ENCODE assay signal across 12 cellular contexts in genomic region chr5:176619569-176620332, GRCh38. TPM values are rescaled to one million over a fixed set of nuclear protein-coding genes. Genes with fewer than 3 reads are reported as not detected.
DNase-seq lines count a peak whose midpoint lies in the region; ATAC-seq lines count a peak whose summit lies in the region.
"Had no signal": no experiment of that assay in that cellular context is flagged by ENCODE, and none has a peak within 500 bp of the region (broad histone marks: within the 10 kb centered on the region; RNA-seq: fewer than 3 reads in every experiment).

No MANE protein-coding gene starts in this region.

- peak overlapping the region; percentile 1 to 99 for H3K23ac ChIP-seq in mesenchymal stem cell (ENCODE audit: low read length in 2 of 2)

- no peaks in the 10 kb centered on the region for H3K36me3 Mint-ChIP-seq in stimulated activated naive CD8-positive, alpha-beta T cell treated with anti-CD3 and anti-CD28 coated beads, Interleukin-15, Interleukin-2, amounts not matched to agents 100 ng/mL and 50 ng/mL, for 24 hours (ENCODE audit: low read depth)
- no peaks in the 10 kb centered on the region for H3K36me3 Mint-ChIP-seq in activated T-helper 17 cell treated with anti-CD3 and anti-CD28 coated beads, Interleukin-2, amount 50 U/mL, for 72 hours (ENCODE audit: low read depth)

- H3K27me3 Mint-ChIP-seq in stimulated activated naive CD8-positive, alpha-beta T cell treated with anti-CD3 and anti-CD28 coated beads, Interleukin-15, Interleukin-2, amounts not matched to agents 100 ng/mL and 50 ng/mL, for 24 hours, result peaks cover 79% of the 10 kb centered on the region
- H3K27me3 Mint-ChIP-seq in activated T-helper 17 cell treated with anti-CD3 and anti-CD28 coated beads, Interleukin-2, amount 50 U/mL, for 72 hours, result peaks cover 31% of the 10 kb centered on the region

- H2AK5ac ChIP-seq in mesenchymal stem cell (ENCODE audit: low read length, severe bottlenecking), result no peak overlapping the region

- peak overlapping the region; percentile 60 for H3K4me3 Mint-ChIP-seq in stimulated activated naive CD8-positive, alpha-beta T cell treated with anti-CD3 and anti-CD28 coated beads, Interleukin-15, Interleukin-2, amounts not matched to agents 100 ng/mL and 50 ng/mL, for 24 hours
- H3K4me3 Mint-ChIP-seq in activated T-helper 17 cell treated with anti-CD3 and anti-CD28 coated beads, Interleukin-2, amount 50 U/mL, for 72 hours, result peak overlapping the region; percentile 57

- H3K18ac ChIP-seq in mesenchymal stem cell (ENCODE audit: low read depth in 1 of 2, low read length in 2 of 2), result peak overlapping the region; percentile 1 to 71

- H3K9ac ChIP-seq in mesenchymal stem cell (ENCODE audit: low read length), result no peak overlapping the region

- H3K27ac ChIP-seq in mesenchymal stem cell (ENCODE audit: low read length, poor library complexity, severe bottlenecking), result no peak overlapping the region

- no peak for DNase-seq in stimulated activated naive CD8-positive, alpha-beta T cell treated with anti-CD3 and anti-CD28 coated beads, Interleukin-15, Interleukin-2, amounts not matched to agents 100 U/mL and 50 U/mL, for 24 hours
- DNase-seq in mesenchymal stem cell, result no peak
- no peak for DNase-seq in SW 1271 (lab: John Stamatoyannopoulos, UW)
- no peak for DNase-seq in NCI-H2196 (lab: John Stamatoyannopoulos, UW; ENCODE audit: unreplicated experiment)
- DNase-seq in globus pallidus (ENCODE audit: low spot score), result no peak
- DNase-seq: NCI-H2171 had no signal

- no peak overlapping the region for H2AFZ ChIP-seq in mesenchymal stem cell (ENCODE audit: low read depth, low read length)

- H4K91ac ChIP-seq in mesenchymal stem cell (ENCODE audit: low read length), result peak overlapping the region; percentile 83

- peak overlapping the region; percentile 29 for H2BK15ac ChIP-seq in mesenchymal stem cell (ENCODE audit: low read depth, poor library complexity, severe bottlenecking)

- H3K4me3 ChIP-seq in mesenchymal stem cell (ENCODE audit: insufficient read depth in 1 of 2, low read depth in 1 of 2, low read length in 2 of 2), result peak overlapping the region in 1 of 2 experiments; percentile 59

- peak overlapping the region; percentile 45 for H2BK120ac ChIP-seq in mesenchymal stem cell (ENCODE audit: low read depth, low read length)

- WGBS in mesenchymal stem cell, result 19% methylated on average over 50 of the region's 59 CpGs

- H2BK12ac ChIP-seq in mesenchymal stem cell (ENCODE audit: low read length in 2 of 2), result peak overlapping the region; percentile 0 to 47

- no peaks in the 10 kb centered on the region for H3K9me3 Mint-ChIP-seq in stimulated activated naive CD8-positive, alpha-beta T cell treated with anti-CD3 and anti-CD28 coated beads, Interleukin-15, Interleukin-2, amounts not matched to agents 100 ng/mL and 50 ng/mL, for 24 hours
- H3K9me3 Mint-ChIP-seq in activated T-helper 17 cell treated with anti-CD3 and anti-CD28 coated beads, Interleukin-2, amount 50 U/mL, for 72 hours, result no peaks in the 10 kb centered on the region

- H3K4ac ChIP-seq in mesenchymal stem cell (ENCODE audit: low read depth in 1 of 2, low read length in 2 of 2), result no peak overlapping the region

- peaks cover 46% of the 10 kb centered on the region for H3K4me1 ChIP-seq in mesenchymal stem cell (ENCODE audit: control insufficient read depth, insufficient read depth, low read depth, low read length)

- no peak for ATAC-seq in stimulated activated naive CD8-positive, alpha-beta T cell treated with anti-CD3 and anti-CD28 coated beads, Interleukin-15, Interleukin-2, amounts not matched to agents 100 U/mL and 50 U/mL, for 24 hours
- no peak for ATAC-seq in activated T-helper 17 cell treated with anti-CD3 and anti-CD28 coated beads, Interleukin-2, amount 50 U/mL, for 72 hours (replicated peaks)
- ATAC-seq in GM21723 (IDR thresholded peaks at IDR 0.05; ENCODE audit: unreplicated experiment), result no peak

- H3K36me3 ChIP-seq in mesenchymal stem cell (ENCODE audit: control insufficient read depth in 1 of 2, insufficient read depth in 2 of 2, low read depth in 1 of 2, low read length in 2 of 2), result peaks cover 0 to 3% of the 10 kb centered on the region in 2 experiments

- no peak overlapping the region for H4K8ac ChIP-seq in mesenchymal stem cell (ENCODE audit: low read length)

- H3K27me3 ChIP-seq in mesenchymal stem cell (ENCODE audit: control insufficient read depth in 1 of 2, insufficient read depth in 1 of 2, low read length in 2 of 2), result peaks cover 33 to 37% of the 10 kb centered on the region in 2 experiments

- no peaks in the 10 kb centered on the region for H3K9me3 ChIP-seq in mesenchymal stem cell (ENCODE audit: control insufficient read depth, low read length)

- H3K27ac Mint-ChIP-seq in stimulated activated naive CD8-positive, alpha-beta T cell treated with anti-CD3 and anti-CD28 coated beads, Interleukin-15, Interleukin-2, amounts not matched to agents 100 ng/mL and 50 ng/mL, for 24 hours, result no peak overlapping the region
- no peak overlapping the region for H3K27ac Mint-ChIP-seq in activated T-helper 17 cell treated with anti-CD3 and anti-CD28 coated beads, Interleukin-2, amount 50 U/mL, for 72 hours
- H3K27ac Mint-ChIP-seq: progenitor cell of endocrine pancreas had no signal

- H3K14ac ChIP-seq in mesenchymal stem cell (ENCODE audit: low read length in 2 of 2), result no peak overlapping the region

- H3K4me1 Mint-ChIP-seq in stimulated activated naive CD8-positive, alpha-beta T cell treated with anti-CD3 and anti-CD28 coated beads, Interleukin-15, Interleukin-2, amounts not matched to agents 100 ng/mL and 50 ng/mL, for 24 hours (ENCODE audit: low read depth), result peaks cover 16% of the 10 kb centered on the region
- H3K4me1 Mint-ChIP-seq in activated T-helper 17 cell treated with anti-CD3 and anti-CD28 coated beads, Interleukin-2, amount 50 U/mL, for 72 hours, result peaks cover 4% of the 10 kb centered on the region

- H2BK5ac ChIP-seq in mesenchymal stem cell (ENCODE audit: low read depth, low read length, poor library complexity, severe bottlenecking), result no peak overlapping the region

- no peaks in the 10 kb centered on the region for H3K79me1 ChIP-seq in mesenchymal stem cell (replicated peaks; ENCODE audit: low read length, poor library complexity, severe bottlenecking)

- H3K4me2 ChIP-seq in mesenchymal stem cell (ENCODE audit: low read length, poor library complexity, severe bottlenecking), result no peak overlapping the region

RNA-seq across cellular contexts. Expression of gene GPRIN1, which starts 9.8 kb away (rescaled TPM):
- 1 to 10 TPM; 4.8 to 8.9 TPM for total RNA-seq in activated T-helper 17 cell treated with anti-CD3 and anti-CD28 coated beads, Interleukin-2, amount 50 U/mL, for 72 hours
- 5.0 TPM for polyA plus RNA-seq in mesenchymal stem cell (2013, experiment 1 of 2)
- polyA plus RNA-seq in mesenchymal stem cell (2013, experiment 2 of 2), result 4.9 TPM

RNA-seq across cellular contexts. Expression of gene SNCB, which starts 10.6 kb away (rescaled TPM):
- not detected for total RNA-seq in activated T-helper 17 cell treated with anti-CD3 and anti-CD28 coated beads, Interleukin-2, amount 50 U/mL, for 72 hours
- 1.0 TPM for polyA plus RNA-seq in mesenchymal stem cell (2013, experiment 1 of 2)
- polyA plus RNA-seq in mesenchymal stem cell (2013, experiment 2 of 2), result 1.0 TPM
- total RNA-seq: kidney epithelial cell had no signal

RNA-seq across cellular contexts. Expression of gene EIF4E1B, which starts 10.7 kb away (rescaled TPM):
- not detected for total RNA-seq in activated T-helper 17 cell treated with anti-CD3 and anti-CD28 coated beads, Interleukin-2, amount 50 U/mL, for 72 hours
- polyA plus RNA-seq in mesenchymal stem cell (2013, experiment 1 of 2), result not detected
- polyA plus RNA-seq in mesenchymal stem cell (2013, experiment 2 of 2), result not detected
- total RNA-seq: kidney epithelial cell, progenitor cell of endocrine pancreas, SK-MEL-5 had no signal

RNA-seq across cellular contexts. Expression of gene TSPAN17, which starts 27.5 kb away (rescaled TPM):
- 10 to 100 TPM; 26.7 to 53.0 TPM for total RNA-seq in activated T-helper 17 cell treated with anti-CD3 and anti-CD28 coated beads, Interleukin-2, amount 50 U/mL, for 72 hours
- 37.2 TPM for polyA plus RNA-seq in mesenchymal stem cell (2013, experiment 1 of 2)
- 39.4 TPM for polyA plus RNA-seq in mesenchymal stem cell (2013, experiment 2 of 2)
